1 cellular context compared by ENCODE assay signal in the genomic region with DNA sequence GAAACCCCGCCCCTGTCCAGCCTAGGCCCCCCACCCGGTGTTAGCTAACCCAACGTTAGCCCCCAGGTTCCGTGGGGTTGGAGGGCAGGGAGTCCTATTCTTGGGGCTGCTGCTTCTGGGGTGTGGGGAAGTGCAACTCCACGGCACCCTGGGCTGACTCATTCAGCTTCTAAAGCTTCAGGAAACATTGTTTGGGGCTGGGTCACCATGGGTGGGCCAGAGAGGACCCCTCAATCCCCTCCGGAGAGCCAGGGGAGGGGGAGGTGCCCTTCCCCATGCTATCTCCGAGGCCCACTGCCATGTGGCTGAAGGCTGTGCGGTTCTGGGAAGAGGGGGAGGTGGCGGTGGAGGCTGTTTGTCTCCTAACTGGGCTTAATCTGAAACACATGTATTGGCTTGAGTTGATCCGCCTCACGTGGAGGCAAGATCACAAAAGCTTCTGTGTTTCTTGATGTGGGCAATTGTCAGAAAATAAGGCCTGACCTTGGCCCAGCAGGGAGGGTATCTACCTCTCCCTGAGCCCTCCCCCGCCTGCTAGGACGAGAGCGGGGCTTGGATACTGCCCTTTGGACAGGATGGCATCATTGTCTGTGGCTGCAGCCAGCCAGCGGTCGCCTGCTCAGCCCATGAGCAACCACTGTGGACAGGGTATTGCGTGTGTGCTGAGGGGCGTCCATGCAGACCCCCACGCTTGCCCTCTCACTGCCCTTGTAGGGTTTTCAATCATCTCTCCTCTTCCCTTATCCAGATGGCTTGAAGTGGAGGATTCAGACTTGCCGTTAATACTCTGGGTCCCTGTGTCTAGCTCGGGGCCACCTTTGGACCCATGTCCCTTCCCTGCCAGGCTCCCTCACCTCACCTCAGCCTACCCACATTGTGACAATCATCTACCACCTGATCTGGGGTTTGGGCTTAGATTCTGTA.
TF ChIP-seq lines count a peak whose summit lies in the region.

No MANE protein-coding gene starts in this region.

TF ChIP-seq in K562, 482 proteins besides CTCF, POLR2A, EP300 and RAD21 (continued from another document):
- peak; percentile 48; the same call in 1 of the 2 replicates for TF ChIP-seq SOX6 (IDR thresholded peaks at IDR 0.05)
- peak; percentile 48; the same call in 1 of the 2 replicates for TF ChIP-seq TAL1 (IDR thresholded peaks at IDR 0.05)
- TF ChIP-seq, protein P1, sequence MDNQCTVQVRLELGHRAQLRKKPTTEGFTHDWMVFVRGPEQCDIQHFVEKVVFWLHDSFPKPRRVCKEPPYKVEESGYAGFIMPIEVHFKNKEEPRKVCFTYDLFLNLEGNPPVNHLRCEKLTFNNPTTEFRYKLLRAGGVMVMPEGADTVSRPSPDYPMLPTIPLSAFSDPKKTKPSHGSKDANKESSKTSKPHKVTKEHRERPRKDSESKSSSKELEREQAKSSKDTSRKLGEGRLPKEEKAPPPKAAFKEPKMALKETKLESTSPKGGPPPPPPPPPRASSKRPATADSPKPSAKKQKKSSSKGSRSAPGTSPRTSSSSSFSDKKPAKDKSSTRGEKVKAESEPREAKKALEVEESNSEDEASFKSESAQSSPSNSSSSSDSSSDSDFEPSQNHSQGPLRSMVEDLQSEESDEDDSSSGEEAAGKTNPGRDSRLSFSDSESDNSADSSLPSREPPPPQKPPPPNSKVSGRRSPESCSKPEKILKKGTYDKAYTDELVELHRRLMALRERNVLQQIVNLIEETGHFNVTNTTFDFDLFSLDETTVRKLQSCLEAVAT (IDR thresholded peaks at IDR 0.05) = 0 out of 4 replicates have a peak, but pooled peaks of 1 of the 2 experiments have one; percentile 27
- 0 out of 2 replicates have a peak, but pooled peaks have one; percentile 34 for TF ChIP-seq NFRKB (IDR thresholded peaks at IDR 0.05; ENCODE audit: low read depth)
- TF ChIP-seq, protein P2, sequence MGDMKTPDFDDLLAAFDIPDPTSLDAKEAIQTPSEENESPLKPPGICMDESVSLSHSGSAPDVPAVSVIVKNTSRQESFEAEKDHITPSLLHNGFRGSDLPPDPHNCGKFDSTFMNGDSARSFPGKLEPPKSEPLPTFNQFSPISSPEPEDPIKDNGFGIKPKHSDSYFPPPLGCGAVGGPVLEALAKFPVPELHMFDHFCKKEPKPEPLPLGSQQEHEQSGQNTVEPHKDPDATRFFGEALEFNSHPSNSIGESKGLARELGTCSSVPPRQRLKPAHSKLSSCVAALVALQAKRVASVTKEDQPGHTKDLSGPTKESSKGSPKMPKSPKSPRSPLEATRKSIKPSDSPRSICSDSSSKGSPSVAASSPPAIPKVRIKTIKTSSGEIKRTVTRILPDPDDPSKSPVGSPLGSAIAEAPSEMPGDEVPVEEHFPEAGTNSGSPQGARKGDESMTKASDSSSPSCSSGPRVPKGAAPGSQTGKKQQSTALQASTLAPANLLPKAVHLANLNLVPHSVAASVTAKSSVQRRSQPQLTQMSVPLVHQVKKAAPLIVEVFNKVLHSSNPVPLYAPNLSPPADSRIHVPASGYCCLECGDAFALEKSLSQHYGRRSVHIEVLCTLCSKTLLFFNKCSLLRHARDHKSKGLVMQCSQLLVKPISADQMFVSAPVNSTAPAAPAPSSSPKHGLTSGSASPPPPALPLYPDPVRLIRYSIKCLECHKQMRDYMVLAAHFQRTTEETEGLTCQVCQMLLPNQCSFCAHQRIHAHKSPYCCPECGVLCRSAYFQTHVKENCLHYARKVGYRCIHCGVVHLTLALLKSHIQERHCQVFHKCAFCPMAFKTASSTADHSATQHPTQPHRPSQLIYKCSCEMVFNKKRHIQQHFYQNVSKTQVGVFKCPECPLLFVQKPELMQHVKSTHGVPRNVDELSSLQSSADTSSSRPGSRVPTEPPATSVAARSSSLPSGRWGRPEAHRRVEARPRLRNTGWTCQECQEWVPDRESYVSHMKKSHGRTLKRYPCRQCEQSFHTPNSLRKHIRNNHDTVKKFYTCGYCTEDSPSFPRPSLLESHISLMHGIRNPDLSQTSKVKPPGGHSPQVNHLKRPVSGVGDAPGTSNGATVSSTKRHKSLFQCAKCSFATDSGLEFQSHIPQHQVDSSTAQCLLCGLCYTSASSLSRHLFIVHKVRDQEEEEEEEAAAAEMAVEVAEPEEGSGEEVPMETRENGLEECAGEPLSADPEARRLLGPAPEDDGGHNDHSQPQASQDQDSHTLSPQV (IDR thresholded peaks at IDR 0.05) = peak; percentile 81
- no peak for TF ChIP-seq ZNF407 (IDR thresholded peaks at IDR 0.05; ENCODE audit: low read depth)
- TF ChIP-seq MXI1 (IDR thresholded peaks at IDR 0.05; ENCODE audit: low read depth, low read length) = peak; percentile 54; the same call in 1 of the 2 replicates
